1 cellular context compared by ENCODE assay signal in the genomic region with DNA sequence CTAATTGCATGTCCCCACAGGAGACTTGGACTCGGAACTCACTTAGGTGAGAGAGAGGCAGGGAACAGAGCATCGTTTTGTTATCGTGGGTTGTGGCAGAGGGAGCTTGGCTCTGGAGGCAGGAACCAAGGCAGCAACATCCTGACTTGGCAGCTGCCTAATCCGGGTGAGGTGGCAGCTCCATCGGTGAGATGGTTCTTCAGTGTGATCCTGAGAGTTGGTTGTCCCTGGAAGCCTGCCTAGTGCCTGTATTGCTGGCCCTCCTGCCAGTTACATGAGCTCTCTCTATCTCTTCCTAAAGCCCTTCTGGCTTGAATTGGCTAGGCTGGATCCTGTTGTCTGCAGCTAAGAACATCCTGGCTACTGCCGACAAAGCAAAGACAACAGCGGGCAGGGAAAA.
TF ChIP-seq lines count a peak whose summit lies in the region.

No MANE protein-coding gene starts in this region.

TF ChIP-seq in endothelial cell of umbilical vein, 7 proteins besides CTCF, POLR2A, EP300 and RAD21:
- TF ChIP-seq GATA2 (IDR thresholded peaks at IDR 0.05; ENCODE audit: insufficient read depth, insufficient read length, low read depth, low read length) (no peak), FOS (IDR thresholded peaks at IDR 0.05; ENCODE audit: borderline replicate concordance, insufficient read depth, low read length) (no peak), POLR2AphosphoS5 (IDR thresholded peaks at IDR 0.05; ENCODE audit: insufficient read depth, low read depth, low read length) (no peak), MYC (IDR thresholded peaks at IDR 0.05; ENCODE audit: low read depth, low read length) (no peak), EZH2 (IDR thresholded peaks at IDR 0.05; ENCODE audit: borderline replicate concordance, low read depth, low read length, severe bottlenecking) (no peak)
- TF ChIP-seq, protein P1, sequence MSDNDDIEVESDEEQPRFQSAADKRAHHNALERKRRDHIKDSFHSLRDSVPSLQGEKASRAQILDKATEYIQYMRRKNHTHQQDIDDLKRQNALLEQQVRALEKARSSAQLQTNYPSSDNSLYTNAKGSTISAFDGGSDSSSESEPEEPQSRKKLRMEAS (IDR thresholded peaks at IDR 0.05; ENCODE audit: insufficient read depth, insufficient read length): no peak
TF ChIP-seq in endothelial cell of umbilical vein: peak in this region for 0.
